Comparison of ENCODE assay signal across 8 cellular contexts in the genomic region with DNA sequence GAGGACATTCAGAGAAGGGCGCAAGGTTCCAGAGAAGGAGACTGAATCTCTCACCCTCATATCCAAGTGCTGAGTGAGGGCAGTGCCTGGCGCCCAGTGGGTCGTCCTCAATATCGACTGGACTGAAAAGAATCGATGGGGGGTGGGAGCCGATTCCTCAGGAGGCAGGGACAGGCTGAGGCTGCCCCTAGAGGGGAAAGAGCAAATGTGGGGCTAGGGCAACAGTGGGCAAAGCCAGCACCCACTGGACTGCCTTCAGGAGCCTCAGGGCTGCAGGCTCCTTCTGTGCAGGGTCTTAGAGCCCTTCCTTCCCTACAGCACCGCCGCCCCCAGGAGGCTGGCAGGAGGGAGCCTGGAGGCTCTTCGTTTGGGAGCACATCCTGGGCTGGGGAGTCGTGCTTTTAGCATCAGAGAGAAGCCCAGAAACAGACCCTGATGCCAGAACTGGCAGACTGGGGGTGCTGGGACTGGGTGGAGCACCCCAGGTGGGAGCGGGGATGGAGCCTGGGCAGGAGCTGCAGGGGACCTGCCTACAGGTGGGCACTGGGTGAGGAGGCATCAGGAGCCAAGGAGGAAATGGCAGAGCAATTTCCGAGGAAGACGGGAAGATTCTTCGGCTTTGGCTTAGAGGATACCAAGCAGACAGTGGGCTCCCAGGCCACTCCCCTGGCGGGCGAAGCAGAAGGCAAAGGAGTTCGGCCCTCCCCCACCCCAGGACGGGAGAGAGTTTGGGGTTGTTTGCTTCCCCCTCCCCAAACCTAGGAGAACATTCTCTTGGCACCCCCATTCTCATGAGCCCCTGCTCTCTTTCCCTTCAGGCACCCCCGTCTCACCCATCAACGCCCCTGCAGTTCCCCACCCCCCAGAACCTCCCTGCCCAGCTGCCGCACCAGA. TPM values are rescaled to one million over a fixed set of nuclear protein-coding genes. Genes with fewer than 3 reads are reported as not detected.
DNase-seq lines count a peak whose midpoint lies in the region; ATAC-seq and TF ChIP-seq lines count a peak whose summit lies in the region.

No MANE protein-coding gene starts in this region.

- H3K4me1 ChIP-seq in ES-I3 (ENCODE audit: insufficient read depth, low read length), result peaks cover 12% of the 10 kb centered on the region
- H3K4me1 ChIP-seq in PC-9 (replicated peaks; ENCODE audit: insufficient read depth), result peaks cover 4% of the 10 kb centered on the region; the same call in 1 of the 2 replicates

- peaks cover 5% of the 10 kb centered on the region for H4K20me1 ChIP-seq in PC-9 (ENCODE audit: insufficient read depth)

- POLR2A ChIA-PET in PC-9 (lab: Charles Lee; ENCODE audit: unreplicated experiment), result interaction anchor here (0.7 kb wide), 1 partner anchor 66 kb away, joined by 4 read pairs; no protein-coding TSS in a partner anchor

- H2AFZ ChIP-seq in PC-9, result no peak overlapping the region

- H3K9me3 Mint-ChIP-seq in effector memory CD8-positive, alpha-beta T cell, result no peaks in the 10 kb centered on the region
- no peaks in the 10 kb centered on the region for H3K9me3 Mint-ChIP-seq in osteocyte (ENCODE audit: unreplicated experiment)

- H3K9ac ChIP-seq in ES-I3 (ENCODE audit: low read depth, low read length), result peak overlapping the region; percentile 48; the same call in 1 of the 2 replicates

- peak overlapping the region; percentile 57; the same call in 1 of the 2 replicates for H3K4me3 ChIP-seq in PC-9

- intact Hi-C loops in PC-9 (cut with micrococcal nuclease; ENCODE audit: unreplicated experiment), result no loop called here
- intact Hi-C loops in posterior cingulate gyrus (cut with DNase I), result no loop called here

- H3K36me3 ChIP-seq in ES-I3 (ENCODE audit: insufficient read depth, low read length), result no peaks in the 10 kb centered on the region
- H3K36me3 ChIP-seq in PC-9 (ENCODE audit: low read depth), result no peaks in the 10 kb centered on the region

- peaks cover 7 to 14% of the 10 kb centered on the region in 2 donors for H3K4me1 Mint-ChIP-seq in effector memory CD8-positive, alpha-beta T cell (ENCODE audit: low read depth in 2 of 2)
- peaks cover 6% of the 10 kb centered on the region for H3K4me1 Mint-ChIP-seq in osteocyte (ENCODE audit: unreplicated experiment)

- TF ChIP-seq CTCF in PC-9 (conservative IDR thresholded peaks at IDR 0.05) (no peak), osteocyte (IDR thresholded peaks at IDR 0.05) (no peak)

- H3K27ac Mint-ChIP-seq in effector memory CD8-positive, alpha-beta T cell, result peak overlapping the region in 1 of 2 donors; percentile 87
- H3K27ac Mint-ChIP-seq in osteocyte (ENCODE audit: unreplicated experiment), result no peak overlapping the region

- peaks cover 16% of the 10 kb centered on the region for H3K36me3 Mint-ChIP-seq in effector memory CD8-positive, alpha-beta T cell (ENCODE audit: insufficient read depth)
- H3K36me3 Mint-ChIP-seq in osteocyte (ENCODE audit: unreplicated experiment), result no peaks in the 10 kb centered on the region

- peaks cover 34% of the 10 kb centered on the region for H3K27me3 ChIP-seq in PC-9 (ENCODE audit: insufficient read depth, low read depth)

- H3F3A ChIP-seq in PC-9 (ENCODE audit: insufficient read depth, low read depth), result no peaks in the 10 kb centered on the region

- no peaks in the 10 kb centered on the region for H3K79me2 ChIP-seq in PC-9 (ENCODE audit: low read depth)

- no TSS peak for BruUV-seq in PC-9 (replicated peaks; lab: Mats Ljungman, UMichigan)

- no peak overlapping the region for H3K27ac ChIP-seq in PC-9

- DNase-seq in PC-9, result no peak
- no peak for DNase-seq in effector memory CD8-positive, alpha-beta T cell
- no peak for DNase-seq in osteocyte (ENCODE audit: extremely low spot score, unreplicated experiment)
- no peak for DNase-seq in posterior cingulate gyrus
- no peak for DNase-seq in LoVo (ENCODE audit: low spot score)

- H3K9me3 ChIP-seq in ES-I3 (ENCODE audit: control insufficient read depth, insufficient read depth, low read length) (no peaks in the 10 kb centered on the region), PC-9 (ENCODE audit: insufficient read depth, low read depth) (no peaks in the 10 kb centered on the region)

- ATAC-seq in effector memory CD8-positive, alpha-beta T cell (replicated peaks), result no peak
- ATAC-seq in GM19035 (IDR thresholded peaks at IDR 0.05; ENCODE audit: unreplicated experiment), result no peak
- ATAC-seq in GM18870 (IDR thresholded peaks at IDR 0.05; ENCODE audit: unreplicated experiment), result no peak

- H3K4me3 Mint-ChIP-seq in effector memory CD8-positive, alpha-beta T cell, result peak overlapping the region; percentile 70 to 77
- H3K4me3 Mint-ChIP-seq in osteocyte (ENCODE audit: unreplicated experiment), result peak overlapping the region; percentile 42

- H3K9me2 ChIP-seq in PC-9 (ENCODE audit: insufficient read depth), result no peaks in the 10 kb centered on the region

- CTCF ChIA-PET in PC-9 (lab: Charles Lee), result interaction anchor here (1.0 kb wide), 1 partner anchor 63 kb away, joined by 3 read pairs; no protein-coding TSS in a partner anchor

- peak overlapping the region; percentile 87 for H3K4me2 ChIP-seq in PC-9

- peaks cover 47 to 85% of the 10 kb centered on the region in 2 donors for H3K27me3 Mint-ChIP-seq in effector memory CD8-positive, alpha-beta T cell
- H3K27me3 Mint-ChIP-seq in osteocyte (ENCODE audit: unreplicated experiment), result peaks cover 57% of the 10 kb centered on the region

RNA-seq across cellular contexts. Expression of a gene that starts 1.2 kb away (rescaled TPM):
- total RNA-seq in PC-9 (2021), result 4.0 and 8.9 TPM in 2 replicates
- total RNA-seq in osteocyte, result 0.10 and 0.11 TPM in 2 replicates
